Comparison of ENCODE assay signal across 8 cellular contexts in genomic region chr7:149285581-149285975, GRCh38. TPM values are rescaled to one million over a fixed set of nuclear protein-coding genes. Genes with fewer than 3 reads are reported as not detected.
DNase-seq lines count a peak whose midpoint lies in the region; ATAC-seq and TF ChIP-seq lines count a peak whose summit lies in the region.

No MANE protein-coding gene starts in this region.

- H3K36me3 ChIP-seq in H7 (replicated peaks; ENCODE audit: control insufficient read depth, insufficient read depth, low read length) (no peaks in the 10 kb centered on the region), iPS DF 6.9 (ENCODE audit: control insufficient read depth, insufficient read depth, low read length) (peaks cover 4% of the 10 kb centered on the region; the same call in 1 of the 2 replicates)

- TF ChIP-seq CTCF in AG04449 (IDR thresholded peaks at IDR 0.05; ENCODE audit: insufficient read depth, low read length, missing control alignments): no peak

- H3K9me3 Mint-ChIP-seq in activated naive CD8-positive, alpha-beta T cell treated with anti-CD3 and anti-CD28 coated beads, Interleukin-2, amount 50 U/mL, for 24 hours: no peaks in the 10 kb centered on the region

- H3K9me3 ChIP-seq in iPS DF 6.9 (ENCODE audit: control insufficient read depth, insufficient read depth, low read length): no peaks in the 10 kb centered on the region

- peak overlapping the region; percentile 78 for H3K27ac Mint-ChIP-seq in activated naive CD8-positive, alpha-beta T cell treated with anti-CD3 and anti-CD28 coated beads, Interleukin-2, amount 50 U/mL, for 24 hours

- H3K27ac ChIP-seq in iPS DF 6.9 (ENCODE audit: low read length) (no peak overlapping the region), skin epidermis (peak overlapping the region in 9 of 21 experiments; percentile 18 to 78 (median 46))

- no peaks in the 10 kb centered on the region for H3K27me3 Mint-ChIP-seq in activated naive CD8-positive, alpha-beta T cell treated with anti-CD3 and anti-CD28 coated beads, Interleukin-2, amount 50 U/mL, for 24 hours

- peaks cover 30% of the 10 kb centered on the region for H3K4me1 Mint-ChIP-seq in activated naive CD8-positive, alpha-beta T cell treated with anti-CD3 and anti-CD28 coated beads, Interleukin-2, amount 50 U/mL, for 24 hours

- H3K36me3 Mint-ChIP-seq in activated naive CD8-positive, alpha-beta T cell treated with anti-CD3 and anti-CD28 coated beads, Interleukin-2, amount 50 U/mL, for 24 hours (ENCODE audit: low read depth): peaks cover 9% of the 10 kb centered on the region

- H3K27me3 ChIP-seq in H7 (ENCODE audit: control insufficient read depth, insufficient read depth, low read length) (peaks cover 9% of the 10 kb centered on the region; the same call in 1 of the 2 replicates), iPS DF 6.9 (ENCODE audit: control insufficient read depth, insufficient read depth, low read length) (0 out of 2 replicates have a peak, but pooled peaks cover 2% of the 10 kb centered on the region)

- no peak for DNase-seq in AG04449 (ENCODE audit: low read depth, low spot score)
- DNase-seq in H7: peak; percentile 82
- no peak for DNase-seq in activated naive CD8-positive, alpha-beta T cell treated with anti-CD3 and anti-CD28 coated beads, Interleukin-2, amount 50 U/mL, for 24 hours
- no peak for DNase-seq in iPS DF 6.9 (ENCODE audit: low read depth, low spot score)
- DNase-seq in NOMO-1 treated with dmso at 0.1 percent for 144 hours (lab: John Stamatoyannopoulos, UW; ENCODE audit: unreplicated experiment): no peak
- no peak for DNase-seq in DMS79 treated with DMSO at 0.1 percent for 48 hours (lab: John Stamatoyannopoulos, UW)

- ATAC-seq in activated naive CD8-positive, alpha-beta T cell treated with anti-CD3 and anti-CD28 coated beads, Interleukin-2, amount 50 U/mL, for 24 hours: no peak
- ATAC-seq in GM18520 (IDR thresholded peaks at IDR 0.05; ENCODE audit: unreplicated experiment): no peak

- H3K4me1 ChIP-seq in iPS DF 6.9 (ENCODE audit: control insufficient read depth, insufficient read depth, low read length): no peaks in the 10 kb centered on the region

- H3K4me3 ChIP-seq in AG04449 (ENCODE audit: low read depth, low read length) (peak overlapping the region; percentile 71), H7 (ENCODE audit: insufficient read depth, low read depth, low read length) (peak overlapping the region; percentile 83), iPS DF 6.9 (ENCODE audit: low read length) (peak overlapping the region; percentile 84), skin epidermis (peak overlapping the region; percentile 49 to 59 (median 52))

- no CpG with 5 or more reads among the region's 12 CpGs for WGBS in iPS DF 6.9 (ENCODE audit: insufficient coverage, insufficient read length)

- H3K4me3 Mint-ChIP-seq in activated naive CD8-positive, alpha-beta T cell treated with anti-CD3 and anti-CD28 coated beads, Interleukin-2, amount 50 U/mL, for 24 hours: peak overlapping the region; percentile 86

- POLR2A ChIA-PET in AG04449 (lab: Yijun Ruan, JAX): interaction anchor here (1.0 to 1.1 kb wide), 3 partner anchors 23 to 175 kb away, joined by 3 to 9 read pairs (median 3); partner anchors contain the start of gene ZNF783

- CTCF ChIA-PET in AG04449 (lab: Yijun Ruan, JAX): interaction anchor here (1.0 to 2.1 kb wide), 6 partner anchors 24 to 159 kb away, joined by 3 to 13 read pairs (median 4); partner anchors contain the start of genes ZNF282, ZNF425 and ZNF783

RNA-seq across cellular contexts. Expression of gene ZNF783, which starts 23.6 kb away (rescaled TPM):
- 3.2 and 6.1 TPM in 2 replicates for total RNA-seq in H7 (2014; rRNA removed; shearing (Covaris generic))

RNA-seq across cellular contexts. Expression of gene ZNF212, which starts 46.1 kb away (rescaled TPM):
- 9.7 and 10.7 TPM in 2 replicates for total RNA-seq in H7 (2014; rRNA removed; shearing (Covaris generic))
